In genomic region chr21:17819878-17820232, GRCh38 we compare ENCODE assay signal across 8 cellular contexts. TPM values are rescaled to one million over a fixed set of nuclear protein-coding genes. Genes with fewer than 3 reads are reported as not detected.
A peak's percentile ranks its signal among the peaks of the same experiment; 100 is the strongest.
DNase-seq lines count a peak whose midpoint lies in the region; ATAC-seq, FAIRE-seq and TF ChIP-seq lines count a peak whose summit lies in the region.

No MANE protein-coding gene starts in this region.

- no peak overlapping the region for H3K23ac ChIP-seq in trophoblast cell (ENCODE audit: low read length)

- peaks cover 0 to 3% of the 10 kb centered on the region in 2 experiments for H3K36me3 ChIP-seq in trophoblast cell (ENCODE audit: control insufficient read depth in 1 of 2, insufficient read depth in 2 of 2, low read length in 2 of 2)

- no peaks in the 10 kb centered on the region for H3K9me3 ChIP-seq in trophoblast cell (ENCODE audit: insufficient read depth, low read depth, low read length)

- no peaks in the 10 kb centered on the region for H3K27me3 ChIP-seq in trophoblast cell (ENCODE audit: insufficient read depth, low read length)

- no peak overlapping the region for H4K91ac ChIP-seq in trophoblast cell (ENCODE audit: low read depth, low read length)

- FAIRE-seq in TTC549 (lab: Jason Lieb, UNC) = peak; percentile 63

- no peak overlapping the region for H2BK5ac ChIP-seq in trophoblast cell (ENCODE audit: low read depth, low read length, poor library complexity)

- peaks cover 11% of the 10 kb centered on the region for H3K79me2 ChIP-seq in trophoblast cell (ENCODE audit: control insufficient read depth, insufficient read depth, low read length, poor library complexity)

- no peak overlapping the region for H3K14ac ChIP-seq in trophoblast cell (ENCODE audit: low read length)

- H2BK12ac ChIP-seq in trophoblast cell (ENCODE audit: low read length) = no peak overlapping the region

- no peak overlapping the region for H4K12ac ChIP-seq in trophoblast cell (ENCODE audit: low read depth, low read length)

- H2BK120ac ChIP-seq in trophoblast cell (ENCODE audit: insufficient read depth, low read length, poor library complexity) = no peak overlapping the region

- no CpG with 5 or more reads among the region's 6 CpGs for WGBS in trophoblast cell (ENCODE audit: extremely low coverage, insufficient coverage, insufficient read length)

- ATAC-seq in GM21515 (IDR thresholded peaks at IDR 0.05; ENCODE audit: unreplicated experiment) = peak; percentile 69

- peak overlapping the region; percentile 94 for H3K4me3 ChIP-seq in GM12875 (ENCODE audit: low read depth, low read length)
- peak overlapping the region; percentile 80 for H3K4me3 ChIP-seq in fibroblast of pulmonary artery (replicated peaks; ENCODE audit: low read depth, low read length)
- H3K4me3 ChIP-seq in trophoblast cell (ENCODE audit: low read depth, low read length) = no peak overlapping the region

- H4K8ac ChIP-seq in trophoblast cell (ENCODE audit: low read depth, low read length) = no peak overlapping the region

- peaks cover 0 to 3% of the 10 kb centered on the region in 2 experiments for H3K4me1 ChIP-seq in trophoblast cell (ENCODE audit: control insufficient read depth in 1 of 2, insufficient read depth in 2 of 2, low read length in 2 of 2)

- H3K18ac ChIP-seq in trophoblast cell (ENCODE audit: low read length) = no peak overlapping the region

- no peak overlapping the region for H3K9ac ChIP-seq in trophoblast cell (ENCODE audit: low read length)

- no peak overlapping the region for H2AK5ac ChIP-seq in trophoblast cell (ENCODE audit: low read length)

- TF ChIP-seq CTCF in GM12875 (IDR thresholded peaks at IDR 0.05; ENCODE audit: borderline replicate concordance, insufficient read depth, low read depth, low read length) (no peak), fibroblast of pulmonary artery (IDR thresholded peaks at IDR 0.05; ENCODE audit: low read length, missing control alignments) (no peak)

- peaks cover 13% of the 10 kb centered on the region for H3K79me1 ChIP-seq in trophoblast cell (ENCODE audit: low read length)

- H3K4me2 ChIP-seq in trophoblast cell (ENCODE audit: low read length) = peak overlapping the region; percentile 96

- peak overlapping the region; percentile 91 for H3K27ac ChIP-seq in trophoblast cell (ENCODE audit: low read depth, low read length)

- DNase-seq in HPDE6-E6E7 (ENCODE audit: extremely low spot score) = peak; percentile 11
- no peak for DNase-seq in fibroblast of pulmonary artery (ENCODE audit: low read depth)
- DNase-seq in trophoblast cell = peak in 1 of 2 donors; percentile 47
- DNase-seq in 8988T = no peak
- no peak for DNase-seq in stimulated activated CD8-positive, alpha-beta memory T cell treated with anti-CD3 and anti-CD28 coated beads, Interleukin-4, amount 100 ng/mL, for 48 hours

- H2AFZ ChIP-seq in trophoblast cell (ENCODE audit: insufficient read depth, low read length, poor library complexity) = no peak overlapping the region

- H3K4ac ChIP-seq in trophoblast cell (ENCODE audit: low read depth, low read length) = no peak overlapping the region

RNA-seq across cellular contexts. Expression of gene C21orf91, which starts 0.7 kb away (rescaled TPM):
- 55.9 and 57.7 TPM in 2 replicates for polyA plus RNA-seq in trophoblast cell (2013)
